In the genomic region with DNA sequence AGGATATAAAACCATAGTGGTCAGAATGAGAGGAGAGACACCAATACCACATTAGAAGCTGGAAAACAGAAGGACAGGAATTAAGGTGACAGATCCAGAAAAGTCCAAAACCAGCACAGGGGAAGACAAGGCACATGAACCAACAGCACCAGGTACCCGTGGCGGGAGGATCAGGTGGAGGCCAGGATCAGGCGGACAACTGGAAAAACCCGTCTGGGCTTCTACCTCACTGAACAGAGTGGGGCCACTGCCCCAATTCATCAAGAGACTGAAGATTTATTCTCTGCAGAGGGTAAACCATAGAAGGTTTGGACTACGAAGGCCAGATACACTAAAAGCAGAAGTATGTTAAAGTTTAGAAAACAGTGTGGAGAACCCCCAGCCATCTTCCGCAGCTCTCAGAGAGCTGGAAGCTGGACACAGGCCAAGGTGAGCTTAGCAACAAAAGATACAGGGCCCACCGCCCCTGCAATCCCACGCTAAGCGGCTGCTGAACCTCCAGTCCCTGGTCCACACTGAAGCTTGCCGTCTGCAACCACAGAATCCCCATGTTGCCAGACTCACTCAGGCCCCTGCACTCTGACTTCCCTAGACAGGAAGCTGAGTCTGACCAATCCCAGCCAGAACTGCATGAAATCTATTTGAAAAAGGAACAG, we compare ENCODE assay signal across 7 cellular contexts. TPM values are rescaled to one million over a fixed set of nuclear protein-coding genes. Genes with fewer than 3 reads are reported as not detected.
DNase-seq lines count a peak whose midpoint lies in the region; ATAC-seq and TF ChIP-seq lines count a peak whose summit lies in the region.

No MANE protein-coding gene starts in this region.

- ATAC-seq in GM21515 (IDR thresholded peaks at IDR 0.05; ENCODE audit: unreplicated experiment) (peak; percentile 47), GM19351 (IDR thresholded peaks at IDR 0.05; ENCODE audit: unreplicated experiment) (no peak)

- no peaks in the 10 kb centered on the region for H3K9me3 ChIP-seq in thymus (ENCODE audit: control insufficient read depth)

- CTCF ChIA-PET in GM10248 (lab: Yijun Ruan, JAX): interaction anchor here (0.9 to 1.5 kb wide), 3 partner anchors 13 to 136 kb away, joined by 3 to 4 read pairs (median 3); no protein-coding TSS in a partner anchor

- no peak overlapping the region for H3K4me3 ChIP-seq in fibroblast of the aortic adventitia (ENCODE audit: low read depth, low read length)
- no peak overlapping the region for H3K4me3 ChIP-seq in thymus (ENCODE audit: low read length)

- POLR2A ChIA-PET in GM10248 (lab: Yijun Ruan, JAX): no interaction called here

- TF ChIP-seq CTCF in fibroblast of the aortic adventitia (IDR thresholded peaks at IDR 0.05; ENCODE audit: insufficient read depth, low read length): no peak
- no peak for TF ChIP-seq CTCF in GM10248 (IDR thresholded peaks at IDR 0.05; ENCODE audit: control extremely low read depth, extremely low read depth, low read depth, missing control alignments)

- H3K27me3 ChIP-seq in thymus (ENCODE audit: control insufficient read depth, insufficient read depth): no peaks in the 10 kb centered on the region

- no peaks in the 10 kb centered on the region for H3K4me1 ChIP-seq in thymus (ENCODE audit: control insufficient read depth, insufficient read depth, low read length)

- H3K27ac ChIP-seq in thymus (ENCODE audit: low read depth): peak overlapping the region; percentile 18

- 51% methylated on average over 10 of the region's 10 CpGs for WGBS in thymus

- DNase-seq in NOMO-1 treated with dmso at 0.1 percent for 144 hours (lab: John Stamatoyannopoulos, UW; ENCODE audit: unreplicated experiment) (peak; percentile 39), fibroblast of the aortic adventitia (ENCODE audit: low read depth) (peak; percentile 17), GM10248 (ENCODE audit: extremely low spot score) (no peak), DMS79 (lab: John Stamatoyannopoulos, UW) (no peak)

- H3K36me3 ChIP-seq in thymus (ENCODE audit: control insufficient read depth, insufficient read depth): no peaks in the 10 kb centered on the region

RNA-seq across cellular contexts. Expression of a gene that starts 29.9 kb away (rescaled TPM):
- 24.0 and 25.9 TPM in 2 replicates for total RNA-seq in fibroblast of the aortic adventitia (ENCODE audit: low replicate concordance)
- polyA plus RNA-seq in thymus: 28.8 TPM

RNA-seq across cellular contexts. Expression of a gene that starts 46.7 kb away (rescaled TPM):
- 7.9 and 15.9 TPM in 2 replicates for total RNA-seq in fibroblast of the aortic adventitia (ENCODE audit: low replicate concordance)
- polyA plus RNA-seq in thymus: 1.8 TPM

Comparison
In these comparisons a context has a peak if more than half of its experiments do, and no peak if none do; other contexts are left out.
1. DNase-seq: peak in NOMO-1 treated with dmso at 0.1 percent for 144 hours (single experiment) and fibroblast of the aortic adventitia (single experiment); none in GM10248 (single experiment) and DMS79 (single experiment).